Comparison of ENCODE assay signal across 19 cellular contexts in the genomic region with DNA sequence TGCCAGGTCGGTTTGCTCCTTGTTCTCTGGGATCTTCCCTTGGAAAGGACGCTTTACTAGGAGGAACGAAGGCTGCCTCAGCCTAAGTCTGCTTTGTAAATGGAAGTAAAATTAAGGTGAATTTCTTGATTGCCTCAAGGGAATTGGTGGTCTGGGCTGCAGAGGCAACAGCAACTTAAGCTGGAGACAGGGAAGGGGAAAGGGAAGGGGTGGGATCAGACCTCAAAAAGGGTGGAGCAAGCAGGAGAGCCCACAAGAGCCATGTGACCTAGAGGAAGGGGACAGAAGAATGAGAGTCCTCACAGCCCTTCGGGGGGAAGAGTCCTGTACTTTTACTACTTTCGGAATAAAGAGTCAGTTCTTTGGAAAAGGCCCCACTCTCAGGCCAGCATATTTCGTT.
DNase-seq lines count a peak whose midpoint lies in the region; ATAC-seq and TF ChIP-seq lines count a peak whose summit lies in the region.
"Had no signal": no experiment of that assay in that cellular context is flagged by ENCODE, and none has a peak within 500 bp of the region (broad histone marks: within the 10 kb centered on the region; RNA-seq: fewer than 3 reads in every experiment).

No MANE protein-coding gene starts in this region.

- H3K4me1 Mint-ChIP-seq in Calu3 (ENCODE audit: low read depth, unreplicated experiment) = peaks cover 35% of the 10 kb centered on the region
- H3K4me1 Mint-ChIP-seq: IgD-negative memory B cell had no signal

- ATAC-seq in activated naive CD4-positive, alpha-beta T cell treated with anti-CD3 and anti-CD28 coated beads, Interleukin-2, amount 50 U/mL, for 72 hours = no peak
- ATAC-seq in left colon = no peak

- H3K27ac ChIP-seq in neutrophil (peak overlapping the region; percentile 74), tibial nerve (peak overlapping the region in 1 of 4 donors; percentile 64)
- H3K27ac ChIP-seq: SK-N-MC had no signal

- 74 to 81% methylated on average over 6 of the region's 6 CpGs for WGBS in tibial nerve, 2 donors

- DNase-seq in Calu3 = no peak
- peak; percentile 46 for DNase-seq in HT1080 (ENCODE audit: low read depth)
- peak; percentile 64 for DNase-seq in cerebellar cortex (ENCODE audit: low spot score)
- no peak for DNase-seq in activated naive CD4-positive, alpha-beta T cell treated with anti-CD3 and anti-CD28 coated beads, Interleukin-2, amount 50 U/mL, for 72 hours (ENCODE audit: low spot score in 2 of 2)
- DNase-seq in NCI-H1417 treated with DMSO at 0.1 percent for 48 hours (lab: John Stamatoyannopoulos, UW) = no peak
- no peak for DNase-seq in tibial nerve (ENCODE audit: low spot score in 2 of 2)
- DNase-seq in left colon = no peak
- DNase-seq: activated CD4-positive, alpha-beta T cell treated with anti-CD3 and anti-CD28 coated beads, Interleukin-2, amount 50 U/mL, for 1 hour; activated naive CD4-positive, alpha-beta T cell treated with anti-CD3 and anti-CD28 coated beads, Interleukin-2, amount 10 ng/mL, durations not matched to agents 7 days and 5 days; AML-193; NCI-H1048; NCI-H526 treated with DMSO at 0.1 percent for 48 hours; nucleus accumbens; stimulated activated CD4-positive, alpha-beta T cell treated with anti-CD3 and anti-CD28 coated beads, Interleukin-4, amount 100 ng/mL, for 24 hours; testis had no signal

- no peak overlapping the region for H3K4me3 Mint-ChIP-seq in Calu3 (ENCODE audit: low read depth, unreplicated experiment)
- H3K4me3 Mint-ChIP-seq: activated naive CD4-positive, alpha-beta T cell treated with anti-CD3 and anti-CD28 coated beads, Interleukin-2, amount 10 ng/mL, durations not matched to agents 7 days and 5 days had no signal

- H3K9me3 ChIP-seq in neutrophil = no peaks in the 10 kb centered on the region
- H3K9me3 ChIP-seq in tibial nerve = no peaks in the 10 kb centered on the region
- H3K9me3 ChIP-seq: testis had no signal

- H3K27me3 ChIP-seq in neutrophil (no peaks in the 10 kb centered on the region), tibial nerve (no peaks in the 10 kb centered on the region)
- H3K27me3 ChIP-seq: testis had no signal

- H3K4me3 ChIP-seq in neutrophil (ENCODE audit: low read depth in 1 of 2, low read length in 1 of 2) (no peak overlapping the region), tibial nerve (no peak overlapping the region)
- H3K4me3 ChIP-seq: SK-N-MC, skin epidermis, testis had no signal

- intact Hi-C loops in Calu3 (cut with micrococcal nuclease; ENCODE audit: unreplicated experiment) = loop anchor here (2.0 kb wide), 1 partner anchor 126 kb away; no protein-coding TSS in a partner anchor
- intact Hi-C loops in left colon (cut with DNase I, micrococcal nuclease) = no loop called here

- CTCF ChIA-PET in Calu3 (lab: Charles Lee) = no interaction called here

- TF ChIP-seq EP300 in tibial nerve (IDR thresholded peaks at IDR 0.05) = no peak

- no peak for TF ChIP-seq POLR2A in tibial nerve (IDR thresholded peaks at IDR 0.05)

- peaks cover 5% of the 10 kb centered on the region for H3K36me3 Mint-ChIP-seq in Calu3 (ENCODE audit: insufficient read depth, unreplicated experiment)
- no peaks in the 10 kb centered on the region for H3K36me3 Mint-ChIP-seq in activated naive CD4-positive, alpha-beta T cell treated with anti-CD3 and anti-CD28 coated beads, Interleukin-2, amount 50 U/mL, for 72 hours
- H3K36me3 Mint-ChIP-seq: activated naive CD4-positive, alpha-beta T cell treated with anti-CD3 and anti-CD28 coated beads, Interleukin-2, amount 10 ng/mL, durations not matched to agents 7 days and 5 days; IgD-negative memory B cell had no signal

- H3K9me3 Mint-ChIP-seq in Calu3 (ENCODE audit: low read depth, unreplicated experiment) = no peaks in the 10 kb centered on the region
- H3K9me3 Mint-ChIP-seq in activated naive CD4-positive, alpha-beta T cell treated with anti-CD3 and anti-CD28 coated beads, Interleukin-2, amount 50 U/mL, for 72 hours = no peaks in the 10 kb centered on the region
- H3K9me3 Mint-ChIP-seq: activated naive CD4-positive, alpha-beta T cell treated with anti-CD3 and anti-CD28 coated beads, Interleukin-2, amount 10 ng/mL, durations not matched to agents 7 days and 5 days; IgD-negative memory B cell had no signal

- H3K27ac Mint-ChIP-seq in Calu3 (ENCODE audit: unreplicated experiment) = peak overlapping the region; percentile 93
- no peak overlapping the region for H3K27ac Mint-ChIP-seq in activated naive CD4-positive, alpha-beta T cell treated with anti-CD3 and anti-CD28 coated beads, Interleukin-2, amount 50 U/mL, for 72 hours
- H3K27ac Mint-ChIP-seq: activated naive CD4-positive, alpha-beta T cell treated with anti-CD3 and anti-CD28 coated beads, Interleukin-2, amount 10 ng/mL, durations not matched to agents 7 days and 5 days; IgD-negative memory B cell had no signal

- no peaks in the 10 kb centered on the region for H3K27me3 Mint-ChIP-seq in Calu3 (ENCODE audit: unreplicated experiment)

- no TSS peak for BruUV-seq in Calu3 (replicated peaks; lab: Mats Ljungman, UMichigan)

- TF ChIP-seq CTCF in Calu3 (IDR thresholded peaks at IDR 0.05; ENCODE audit: unreplicated experiment) (no peak), neutrophil (IDR thresholded peaks at IDR 0.05) (no peak), tibial nerve (IDR thresholded peaks at IDR 0.05) (no peak)

- H3K4me1 ChIP-seq in neutrophil (ENCODE audit: control insufficient read depth in 1 of 2, insufficient read depth in 1 of 2, low read depth in 1 of 2, low read length in 1 of 2) = peaks cover 34 to 35% of the 10 kb centered on the region in 2 experiments
- H3K4me1 ChIP-seq in tibial nerve = peaks cover 0 to 7% (median 2%) of the 10 kb centered on the region in 4 donors
- H3K4me1 ChIP-seq: testis had no signal

- H3K36me3 ChIP-seq in neutrophil (no peaks in the 10 kb centered on the region), tibial nerve (no peaks in the 10 kb centered on the region)

Comparison
In these comparisons a context has a peak if more than half of its experiments do, and no peak if none do; other contexts are left out.
1. DNase-seq: peak in HT1080 (single experiment) and cerebellar cortex (single experiment); none in Calu3 (single experiment), activated naive CD4-positive, alpha-beta T cell treated with anti-CD3 and anti-CD28 coated beads, Interleukin-2, amount 50 U/mL, for 72 hours (0 of 2), NCI-H1417 treated with DMSO at 0.1 percent for 48 hours (single experiment), tibial nerve (0 of 2) and left colon (0 of 2).